In the genomic region with DNA sequence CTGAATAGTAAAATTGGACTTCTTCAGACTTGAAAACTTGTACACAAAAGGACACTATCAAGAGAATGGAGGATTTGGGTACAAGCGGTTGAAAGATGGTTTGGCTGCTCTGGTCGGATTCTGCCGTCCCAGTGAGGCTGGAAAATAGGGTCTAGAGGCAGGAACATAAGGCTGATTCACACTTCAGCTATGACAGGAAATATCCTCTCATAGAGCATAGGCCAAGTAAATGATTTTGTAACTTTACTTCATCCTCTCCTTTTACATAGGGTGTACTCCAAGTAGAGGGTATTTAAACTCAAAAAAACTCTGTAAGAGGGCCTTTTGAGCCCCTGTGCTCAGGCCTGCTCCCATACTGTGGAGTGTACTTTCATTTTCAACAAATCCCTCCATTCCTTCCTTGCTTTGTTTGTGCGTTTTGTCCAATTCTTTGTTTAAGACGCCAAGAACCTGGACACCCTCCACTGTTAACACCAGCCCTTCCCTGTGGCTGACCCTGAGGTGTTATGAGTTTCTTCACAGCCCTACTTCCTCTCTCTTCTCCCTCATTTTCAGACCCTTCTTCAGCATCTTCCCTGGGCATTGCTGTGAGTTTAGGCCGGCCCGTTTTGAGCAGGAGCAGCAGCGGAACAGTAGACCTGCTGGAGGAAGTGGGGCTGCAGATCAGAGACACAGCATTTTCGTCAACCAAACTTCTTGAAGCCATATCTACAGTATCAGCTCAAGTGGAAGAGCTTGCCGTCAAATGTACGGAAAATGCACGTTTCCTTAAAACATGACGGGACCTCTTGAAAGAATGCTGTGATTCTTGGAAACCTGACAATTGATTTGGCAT, we compare ENCODE assay signal across 14 cellular contexts. TPM values are rescaled to one million over a fixed set of nuclear protein-coding genes. Genes with fewer than 3 reads are reported as not detected.
A peak's percentile ranks its signal among the peaks of the same experiment; 100 is the strongest.
DNase-seq lines count a peak whose midpoint lies in the region; ATAC-seq, FAIRE-seq and TF ChIP-seq lines count a peak whose summit lies in the region.
"Had no signal": no experiment of that assay in that cellular context is flagged by ENCODE, and none has a peak within 500 bp of the region (broad histone marks: within the 10 kb centered on the region; RNA-seq: fewer than 3 reads in every experiment).

No MANE protein-coding gene starts in this region.

- peak in 1 of 2 donors; percentile 16 for ATAC-seq in activated T-cell treated with anti-CD3 and anti-CD28 coated beads, Interleukin-2, amount 50 U/mL, for 4 hours
- ATAC-seq in esophagus mucosa = no peak
- ATAC-seq in HG02884 (IDR thresholded peaks at IDR 0.05; ENCODE audit: unreplicated experiment) = no peak
- ATAC-seq in HG03196 (IDR thresholded peaks at IDR 0.05; ENCODE audit: unreplicated experiment) = no peak

- H3K4me1 ChIP-seq in fibroblast of lung (ENCODE audit: control insufficient read depth, extremely low read depth, insufficient read depth, low read length) = no peaks in the 10 kb centered on the region
- no peaks in the 10 kb centered on the region for H3K4me1 ChIP-seq in breast epithelium

- no peaks in the 10 kb centered on the region for H4K20me1 ChIP-seq in fibroblast of lung (ENCODE audit: control insufficient read depth, extremely low read depth, insufficient read depth, low read length)

- peaks cover 6% of the 10 kb centered on the region for H3K36me3 Mint-ChIP-seq in activated T-cell treated with anti-CD3 and anti-CD28 coated beads, Interleukin-2, amount 50 U/mL, for 4 hours (ENCODE audit: insufficient read depth)

- H3K9me3 Mint-ChIP-seq in activated T-cell treated with anti-CD3 and anti-CD28 coated beads, Interleukin-2, amount 50 U/mL, for 4 hours = no peaks in the 10 kb centered on the region

- no peaks in the 10 kb centered on the region for H3K27me3 Mint-ChIP-seq in activated T-cell treated with anti-CD3 and anti-CD28 coated beads, Interleukin-2, amount 50 U/mL, for 4 hours (ENCODE audit: low read depth)

- DNase-seq in A172 (ENCODE audit: low spot score) (peak; percentile 2), GM19239 (ENCODE audit: insufficient read length, low spot score) (no peak), fibroblast of lung (ENCODE audit: low read depth in 2 of 2) (peak; percentile 17 to 18), breast epithelium (ENCODE audit: low spot score in 2 of 2) (no peak)
- DNase-seq in activated T-cell treated with anti-CD3 and anti-CD28 coated beads, Interleukin-2, amount 50 U/mL, for 4 hours = no peak
- DNase-seq: cerebellar nuclear complex, GDM1 had no signal

- H3K4me3 Mint-ChIP-seq in activated T-cell treated with anti-CD3 and anti-CD28 coated beads, Interleukin-2, amount 50 U/mL, for 4 hours = peak overlapping the region; percentile 63
- H3K4me3 Mint-ChIP-seq: nephron had no signal

- peak overlapping the region; percentile 16 for H3K9ac ChIP-seq in fibroblast of lung (ENCODE audit: insufficient read depth, low read length)
- H3K9ac ChIP-seq: KMS-11 had no signal

- no peaks in the 10 kb centered on the region for H3K36me3 ChIP-seq in fibroblast of lung (ENCODE audit: control insufficient read depth, insufficient read depth, low read length)
- H3K36me3 ChIP-seq in breast epithelium = no peaks in the 10 kb centered on the region

- H3K9me3 ChIP-seq in fibroblast of lung (ENCODE audit: control insufficient read depth, insufficient read depth, low read depth, low read length) = no peaks in the 10 kb centered on the region
- H3K9me3 ChIP-seq in breast epithelium = peaks cover 5 to 11% of the 10 kb centered on the region in 2 donors

- intact Hi-C loops in breast epithelium (cut with DNase I; ENCODE audit: low total_unique reads) = no loop called here

- peak overlapping the region; percentile 51 for H3K4me2 ChIP-seq in fibroblast of lung (ENCODE audit: extremely low read depth, insufficient read depth, low read length)
- H3K4me2 ChIP-seq: KMS-11 had no signal

- H2AFZ ChIP-seq in fibroblast of lung (ENCODE audit: low read length) = peak overlapping the region; percentile 30

- H3K4me1 Mint-ChIP-seq in activated T-cell treated with anti-CD3 and anti-CD28 coated beads, Interleukin-2, amount 50 U/mL, for 4 hours (ENCODE audit: low read depth) = peaks cover 48% of the 10 kb centered on the region
- H3K4me1 Mint-ChIP-seq: nephron had no signal

- H3K27me3 ChIP-seq in fibroblast of lung (ENCODE audit: control insufficient read depth, insufficient read depth, low read length) (no peaks in the 10 kb centered on the region), breast epithelium (no peaks in the 10 kb centered on the region)

- no peak for TF ChIP-seq POLR2A in breast epithelium (IDR thresholded peaks at IDR 0.05)

- H3K4me3 ChIP-seq in fibroblast of lung (replicated peaks in 1 of 4; ENCODE audit: control extremely low read depth in 1 of 4, insufficient read depth in 1 of 4, low read depth in 3 of 4, low read length in 4 of 4) = peak overlapping the region in 1 of 4 experiments; percentile 10
- H3K4me3 ChIP-seq in breast epithelium = no peak overlapping the region

- H3K79me2 ChIP-seq in fibroblast of lung (ENCODE audit: control insufficient read depth, insufficient read depth, low read length) = no peaks in the 10 kb centered on the region

- no peak for TF ChIP-seq CTCF in fibroblast of lung (conservative IDR thresholded peaks at IDR 0.05 in 1 of 2, IDR thresholded peaks at IDR 0.05 in 1 of 2; ENCODE audit: low read depth in 1 of 2, low read length in 2 of 2)
- no peak for TF ChIP-seq CTCF in breast epithelium (IDR thresholded peaks at IDR 0.05)

- peak overlapping the region; percentile 67 for H3K27ac ChIP-seq in fibroblast of lung (ENCODE audit: insufficient read depth, low read length)
- no peak overlapping the region for H3K27ac ChIP-seq in breast epithelium
- H3K27ac ChIP-seq: KMS-11 had no signal

- peak; percentile 49 for FAIRE-seq in GM19239 (lab: Jason Lieb, UNC)

RNA-seq across cellular contexts. Expression of gene PGAM4, which starts 7.2 kb away (rescaled TPM):
- total RNA-seq in A172 (2014; rRNA removed; shearing (Covaris generic)) = not detected in 2 replicates
- under 1 TPM in 1 of 3 donors, not detected in 2; 0.37 TPM for total RNA-seq in activated T-cell treated with anti-CD3 and anti-CD28 coated beads, Interleukin-2, amount 50 U/mL, for 4 hours
- total RNA-seq in fibroblast of lung (not detected in 2 replicates), esophagus mucosa (0.44 TPM), breast epithelium (not detected)
- polyA plus RNA-seq in fibroblast of lung = 0.39 and 0.47 TPM in 2 replicates
- polyA plus RNA-seq in fibroblast of lung (2012) = 0.62 TPM in 1 of 2 replicates, not detected in the other
- not detected in 2 replicates for polyA minus RNA-seq in fibroblast of lung (ENCODE audit: low replicate concordance)
- total RNA-seq: OCI-LY7, ureter had no signal

RNA-seq across cellular contexts. Expression of gene ATP7A, which starts 51.8 kb away (rescaled TPM):
- total RNA-seq in A172 (2014; rRNA removed; shearing (Covaris generic)) = 8.7 and 9.0 TPM in 2 replicates
- total RNA-seq in activated T-cell treated with anti-CD3 and anti-CD28 coated beads, Interleukin-2, amount 50 U/mL, for 4 hours = 1 to 10 TPM; 4.8 to 5.9 (median 5.3) TPM
- total RNA-seq in fibroblast of lung (13.6 and 18.3 TPM in 2 replicates), esophagus mucosa (8.7 TPM), breast epithelium (10 to 100 TPM in 2 of 3 donors, 1 to 10 TPM in 1; 9.4 to 23.7 (median 16.4) TPM)
- 11.6 and 12.2 TPM in 2 replicates for polyA plus RNA-seq in fibroblast of lung
- 6.7 and 7.2 TPM in 2 replicates for polyA plus RNA-seq in fibroblast of lung (2012)
- polyA minus RNA-seq in fibroblast of lung (ENCODE audit: low replicate concordance) = 4.2 and 4.4 TPM in 2 replicates

Comparison
In these comparisons a context has a peak if more than half of its experiments do, and no peak if none do; other contexts are left out.
1. DNase-seq: peak in A172 (single experiment) and fibroblast of lung (2 of 2); none in GM19239 (single experiment), activated T-cell treated with anti-CD3 and anti-CD28 coated beads, Interleukin-2, amount 50 U/mL, for 4 hours (single experiment) and breast epithelium (0 of 2).